Comparison of ENCODE assay signal across 32 cellular contexts in the genomic region with DNA sequence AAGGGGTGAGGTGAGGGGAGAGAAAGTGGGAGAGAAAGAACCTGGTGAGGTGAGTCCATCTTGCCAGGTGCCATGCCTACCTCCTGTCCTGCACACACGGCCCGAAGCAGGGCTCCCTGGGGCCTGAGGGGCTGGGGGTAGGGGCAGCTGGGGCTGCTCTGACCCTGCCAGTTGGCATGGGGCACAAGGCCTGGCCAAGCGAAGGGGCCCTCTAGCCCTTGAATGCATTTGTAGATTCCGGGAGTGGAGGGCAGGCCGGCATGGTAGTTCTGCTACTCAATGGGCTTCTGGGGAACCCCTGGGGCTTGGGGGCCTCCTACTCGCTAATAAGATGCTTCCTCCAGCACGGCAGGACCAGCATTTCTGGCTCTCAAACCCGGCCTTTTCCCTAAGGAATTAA. TPM values are rescaled to one million over a fixed set of nuclear protein-coding genes. Genes with fewer than 3 reads are reported as not detected.
A peak's percentile ranks its signal among the peaks of the same experiment; 100 is the strongest.
DNase-seq lines count a peak whose midpoint lies in the region; ATAC-seq and TF ChIP-seq lines count a peak whose summit lies in the region.
"Had no signal": no experiment of that assay in that cellular context is flagged by ENCODE, and none has a peak within 500 bp of the region (broad histone marks: within the 10 kb centered on the region; RNA-seq: fewer than 3 reads in every experiment).

No MANE protein-coding gene starts in this region.

- H3K4me1 ChIP-seq in mucosa of stomach (ENCODE audit: control insufficient read depth, insufficient read depth, low read length) (peaks cover 22% of the 10 kb centered on the region), thoracic aorta (ENCODE audit: control insufficient read depth in 1 of 2, low read depth in 2 of 2) (peaks cover 11 to 51% of the 10 kb centered on the region in 2 donors)
- H3K4me1 ChIP-seq: BE2C, colonic mucosa had no signal

- intact Hi-C loops in Right ventricle myocardium superior (cut with DNase I): loop anchor here (10.0 kb wide), 1 partner anchor 219 kb away; no protein-coding TSS in a partner anchor
- intact Hi-C loops in Right ventricle myocardium inferior (cut with DNase I): no loop called here

- TF ChIP-seq CTCF in brain (conservative IDR thresholded peaks at IDR 0.05) (no peak), thoracic aorta (IDR thresholded peaks at IDR 0.05) (no peak)

- H3K4me1 Mint-ChIP-seq in brain: peaks cover 27% of the 10 kb centered on the region

- no peak for TF ChIP-seq POLR2A in erythroblast (IDR thresholded peaks at IDR 0.05; ENCODE audit: low read length)

- H3K36me3 Mint-ChIP-seq in brain: no peaks in the 10 kb centered on the region
- H3K36me3 Mint-ChIP-seq: activated naive CD4-positive, alpha-beta T cell treated with anti-CD3 and anti-CD28 coated beads, Interleukin-2, amount 50 U/mL, for 72 hours had no signal

- peak overlapping the region in 1 of 2 donors; percentile 94 for H3K27ac ChIP-seq in thoracic aorta
- H3K27ac ChIP-seq: colonic mucosa had no signal

- peak overlapping the region; percentile 61 for H3K9ac ChIP-seq in mucosa of stomach (ENCODE audit: low read length)
- H3K9ac ChIP-seq: SK-N-SH had no signal

- peak overlapping the region; percentile 41 to 81 (median 74) for H3K4me3 Mint-ChIP-seq in brain
- H3K4me3 Mint-ChIP-seq: effector memory CD8-positive, alpha-beta T cell; stimulated activated naive CD8-positive, alpha-beta T cell treated with anti-CD3 and anti-CD28 coated beads, Interleukin-15, Interleukin-2, amounts not matched to agents 100 ng/mL and 50 ng/mL, for 24 hours had no signal

- H3K27me3 Mint-ChIP-seq in brain: peaks cover 23% of the 10 kb centered on the region

- H3K36me3 ChIP-seq in mucosa of stomach (ENCODE audit: control insufficient read depth, insufficient read depth, low read length) (no peaks in the 10 kb centered on the region), thoracic aorta (no peaks in the 10 kb centered on the region)
- H3K36me3 ChIP-seq: BE2C, colonic mucosa, thyroid gland had no signal

- H3K27me3 ChIP-seq in mucosa of stomach (ENCODE audit: control insufficient read depth, insufficient read depth, low read length): peaks cover 8% of the 10 kb centered on the region
- no peaks in the 10 kb centered on the region for H3K27me3 ChIP-seq in thoracic aorta (replicated peaks; ENCODE audit: insufficient read depth)
- H3K27me3 ChIP-seq: thyroid gland had no signal

- ATAC-seq in Right ventricle myocardium superior (ENCODE audit: poor library complexity) (no peak), Right ventricle myocardium inferior (no peak), thoracic aorta (ENCODE audit: insufficient number of reproducible peaks, low FRiP score, low read depth) (no peak), HG03442 (IDR thresholded peaks at IDR 0.05; ENCODE audit: unreplicated experiment) (no peak)
- ATAC-seq: activated naive CD4-positive, alpha-beta T cell treated with anti-CD3 and anti-CD28 coated beads, Interleukin-2, amount 50 U/mL, for 72 hours; effector memory CD8-positive, alpha-beta T cell; GM12878; naive thymus-derived CD4-positive, alpha-beta T cell had no signal

- DNase-seq in Right ventricle myocardium superior: peak; percentile 25
- no peak for DNase-seq in Right ventricle myocardium inferior (ENCODE audit: missing footprints)
- no peak for DNase-seq in thoracic aorta (ENCODE audit: low spot score)
- DNase-seq in erythroblast (lab: John Stamatoyannopoulos, UW): no peak
- no peak for DNase-seq in T-helper 9 cell
- DNase-seq: activated CD4-positive, alpha-beta T cell treated with anti-CD3 and anti-CD28 coated beads, Interleukin-2, amount 50 U/mL, for 1 hour; activated CD4-positive, CD25-positive, alpha-beta regulatory T cell; BE2C; colonic mucosa; DMS153; effector memory CD8-positive, alpha-beta T cell; glutamatergic neuron; midbrain; NCI-H1092; NCI-H1694 treated with DMSO at 0.1 percent for 48 hours; NCI-H524 treated with DMSO at 0.1 percent for 48 hours; occipital lobe; stimulated activated CD8-positive, alpha-beta memory T cell treated with anti-CD3 and anti-CD28 coated beads, Interleukin-4, amount 100 ng/mL, for 48 hours had no signal

- H3K9me3 Mint-ChIP-seq in brain: peaks cover 0 to 3% (median 0%) of the 10 kb centered on the region in 5 experiments
- H3K9me3 Mint-ChIP-seq: activated naive CD4-positive, alpha-beta T cell treated with anti-CD3 and anti-CD28 coated beads, Interleukin-2, amount 50 U/mL, for 72 hours; effector memory CD8-positive, alpha-beta T cell; naive thymus-derived CD4-positive, alpha-beta T cell; stimulated activated naive CD8-positive, alpha-beta T cell treated with anti-CD3 and anti-CD28 coated beads, Interleukin-15, Interleukin-2, amounts not matched to agents 100 ng/mL and 50 ng/mL, for 24 hours had no signal

- no peak overlapping the region for H3K4me3 ChIP-seq in mucosa of stomach (ENCODE audit: low read length)
- H3K4me3 ChIP-seq in thoracic aorta: peak overlapping the region; percentile 91
- H3K4me3 ChIP-seq: colonic mucosa, GM12878, thyroid gland had no signal

- peak overlapping the region in 2 of 5 experiments; percentile 8 to 89 for H3K27ac Mint-ChIP-seq in brain
- H3K27ac Mint-ChIP-seq: activated naive CD4-positive, alpha-beta T cell treated with anti-CD3 and anti-CD28 coated beads, Interleukin-2, amount 50 U/mL, for 72 hours; effector memory CD8-positive, alpha-beta T cell; naive thymus-derived CD4-positive, alpha-beta T cell; stimulated activated naive CD8-positive, alpha-beta T cell treated with anti-CD3 and anti-CD28 coated beads, Interleukin-15, Interleukin-2, amounts not matched to agents 100 ng/mL and 50 ng/mL, for 24 hours had no signal

- no peaks in the 10 kb centered on the region for H3K9me3 ChIP-seq in mucosa of stomach (ENCODE audit: control insufficient read depth, low read length)
- no peaks in the 10 kb centered on the region for H3K9me3 ChIP-seq in thoracic aorta
- H3K9me3 ChIP-seq: BE2C, colonic mucosa, SK-N-SH, thyroid gland had no signal

RNA-seq across cellular contexts. Expression of a gene that starts 3.6 kb away (rescaled TPM):
- 14.2 TPM for total RNA-seq in Right ventricle myocardium superior
- total RNA-seq in Right ventricle myocardium inferior: 12.8 TPM
- 2.4 TPM for polyA plus RNA-seq in brain (ENCODE audit: insufficient read depth, low read depth, low replicate concordance)
- total RNA-seq in thoracic aorta: 10 to 100 TPM; 68.9 to 85.4 TPM
- total RNA-seq: HT-29 had no signal
- polyA plus RNA-seq: GM12878; naive thymus-derived CD4-positive, alpha-beta T cell; SK-N-SH had no signal

RNA-seq across cellular contexts. Expression of a gene that starts 44.1 kb away (rescaled TPM):
- total RNA-seq in Right ventricle myocardium superior (not detected), Right ventricle myocardium inferior (not detected), thoracic aorta (not detected)
- not detected for polyA plus RNA-seq in brain (ENCODE audit: insufficient read depth, low read depth, low replicate concordance)
- total RNA-seq: activated naive CD4-positive, alpha-beta T cell treated with anti-CD3 and anti-CD28 coated beads, Interleukin-2, amount 50 U/mL, for 72 hours; colonic mucosa; epithelial cell of proximal tubule; GM12878; H1; HT-29; liver; naive thymus-derived CD4-positive, alpha-beta T cell; occipital lobe; T-helper 1 cell treated with Interleukin-12 subunit alpha and Interleukin-12 subunit beta and Interleukin-4 antibody, amounts not matched to agents 30 ng/mL and 1 ng/mL, for 36 hours had no signal
- polyA plus RNA-seq: GM12878; H1; liver; naive thymus-derived CD4-positive, alpha-beta T cell; SK-N-SH had no signal
